20 cellular contexts compared by ENCODE assay signal in the genomic region with DNA sequence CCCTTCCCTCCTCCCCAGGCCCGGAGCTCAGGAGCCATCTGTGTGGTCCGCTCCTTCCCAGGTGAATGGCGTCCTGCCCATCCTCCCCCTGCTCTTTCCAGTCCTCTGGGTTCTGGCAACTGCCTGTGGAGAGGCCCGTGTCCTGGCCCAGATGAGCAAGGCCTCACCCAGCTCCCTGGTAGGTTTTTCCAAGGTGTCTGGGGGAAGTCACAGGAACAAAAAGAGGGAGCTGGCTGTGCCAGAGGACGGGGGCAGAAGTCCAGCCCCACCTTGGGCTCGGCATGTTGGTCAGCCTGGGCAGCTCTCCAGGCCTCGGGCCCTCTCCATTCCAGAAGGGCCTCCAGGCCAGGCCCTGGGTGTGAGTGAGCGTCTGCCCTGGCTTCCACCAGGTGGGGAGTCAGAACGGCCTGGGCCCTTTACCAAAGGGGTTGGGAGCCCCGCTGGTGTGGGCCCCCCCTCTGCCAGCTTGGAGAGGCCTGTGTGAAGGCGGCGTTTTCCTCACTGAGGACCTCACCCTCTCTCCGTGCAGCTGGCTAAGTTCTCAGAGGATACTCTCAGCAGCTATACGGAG. TPM values are rescaled to one million over a fixed set of nuclear protein-coding genes. Genes with fewer than 3 reads are reported as not detected.
DNase-seq lines count a peak whose midpoint lies in the region; ATAC-seq and TF ChIP-seq lines count a peak whose summit lies in the region.
"Had no signal": no experiment of that assay in that cellular context is flagged by ENCODE, and none has a peak within 500 bp of the region (broad histone marks: within the 10 kb centered on the region; RNA-seq: fewer than 3 reads in every experiment).

No MANE protein-coding gene starts in this region.

- H3K4me1 ChIP-seq in Peyer's patch (peaks cover 0 to 33% (median 6%) of the 10 kb centered on the region in 4 donors), gastrocnemius medialis (peaks cover 56 to 61% of the 10 kb centered on the region in 2 donors)

- peaks cover 10% of the 10 kb centered on the region for H3K36me3 Mint-ChIP-seq in chondrocyte (ENCODE audit: low read depth)
- peaks cover 10% of the 10 kb centered on the region for H3K36me3 Mint-ChIP-seq in activated T-helper 17 cell treated with anti-CD3 and anti-CD28 coated beads, Interleukin-2, amount 50 U/mL, for 72 hours (ENCODE audit: low read depth)
- H3K36me3 Mint-ChIP-seq: natural killer cell had no signal

- no peaks in the 10 kb centered on the region for H3K4me1 Mint-ChIP-seq in chondrocyte (ENCODE audit: low read depth)
- peaks cover 12% of the 10 kb centered on the region for H3K4me1 Mint-ChIP-seq in activated T-helper 17 cell treated with anti-CD3 and anti-CD28 coated beads, Interleukin-2, amount 50 U/mL, for 72 hours

- no peaks in the 10 kb centered on the region for H3K9me3 Mint-ChIP-seq in chondrocyte (ENCODE audit: low read depth)
- no peaks in the 10 kb centered on the region for H3K9me3 Mint-ChIP-seq in activated T-helper 17 cell treated with anti-CD3 and anti-CD28 coated beads, Interleukin-2, amount 50 U/mL, for 72 hours
- H3K9me3 Mint-ChIP-seq: activated B cell treated with CpG ODN at 0.5 μM for 24 hours; activated T-helper 1 cell treated with anti-CD3 and anti-CD28 coated beads, Interleukin-12 subunit alpha, Interleukin-12 subunit beta, Interleukin-2, Interleukin-4 antibody, amounts not matched to agents 30 ng/mL and 10 ng/mL and 1 ng/mL, durations not matched to agents 14 hours and 24 hours and 36 hours; natural killer cell had no signal

- H3K27ac ChIP-seq in Peyer's patch (peak overlapping the region in 3 of 4 donors; percentile 60 to 78 (median 71)), gastrocnemius medialis (peak overlapping the region; percentile 58 to 76 (median 72))
- H3K27ac ChIP-seq: PC-9, SK-N-MC had no signal

- H3K27ac Mint-ChIP-seq in chondrocyte (ENCODE audit: unreplicated experiment): no peak overlapping the region
- no peak overlapping the region for H3K27ac Mint-ChIP-seq in activated T-helper 17 cell treated with anti-CD3 and anti-CD28 coated beads, Interleukin-2, amount 50 U/mL, for 72 hours
- H3K27ac Mint-ChIP-seq: activated B cell treated with CpG ODN at 0.5 μM for 24 hours; activated T-helper 1 cell treated with anti-CD3 and anti-CD28 coated beads, Interleukin-12 subunit alpha, Interleukin-12 subunit beta, Interleukin-2, Interleukin-4 antibody, amounts not matched to agents 30 ng/mL and 10 ng/mL and 1 ng/mL, durations not matched to agents 14 hours and 24 hours and 36 hours; progenitor cell of endocrine pancreas had no signal

- H3K4me3 ChIP-seq in Peyer's patch (no peak overlapping the region), gastrocnemius medialis (no peak overlapping the region)
- H3K4me3 ChIP-seq: esophagus squamous epithelium, MG63, PC-9, SK-N-MC, thyroid gland had no signal

- in situ Hi-C loops in gastrocnemius medialis (cut with MboI; ENCODE audit: low sequenced_read_pairs in 4 of 4) (loop anchor here in 1 of 4 donors (10.0 kb wide), 1 partner anchor 55 kb away; no protein-coding TSS in a partner anchor), GM13977 (cut with MboI; ENCODE audit: low pct_unique_long_range_greater_than_20kb, low sequenced_read_pairs, unreplicated experiment) (no loop called here)

- H3K36me3 ChIP-seq in Peyer's patch (peaks cover 0 to 48% (median 0%) of the 10 kb centered on the region in 3 donors), gastrocnemius medialis (peaks cover 0 to 42% of the 10 kb centered on the region in 2 donors)
- H3K36me3 ChIP-seq: MG63 had no signal

- no peaks in the 10 kb centered on the region for H3K9me3 ChIP-seq in Peyer's patch
- H3K9me3 ChIP-seq in gastrocnemius medialis: no peaks in the 10 kb centered on the region
- H3K9me3 ChIP-seq: esophagus squamous epithelium, MG63, thyroid gland had no signal

- TF ChIP-seq POLR2A in Peyer's patch (IDR thresholded peaks at IDR 0.05) (peak in 1 of 2 donors; percentile 32), gastrocnemius medialis (IDR thresholded peaks at IDR 0.05) (no peak)

- intact Hi-C loops in gastrocnemius medialis (cut with DNase I; ENCODE audit: low total_unique reads): no loop called here

- no peak for TF ChIP-seq CTCF in Peyer's patch (IDR thresholded peaks at IDR 0.05)
- no peak for TF ChIP-seq CTCF in chondrocyte (IDR thresholded peaks at IDR 0.05)
- no peak for TF ChIP-seq CTCF in gastrocnemius medialis (IDR thresholded peaks at IDR 0.05 in 4 of 5, conservative IDR thresholded peaks at IDR 0.05 in 1 of 5)
- TF ChIP-seq CTCF in GM13977 (IDR thresholded peaks at IDR 0.05; ENCODE audit: extremely low read depth, insufficient read depth, missing control alignments): no peak

- peak in 2 of 3 donors; percentile 79 to 84 for DNase-seq in Peyer's patch
- DNase-seq in chondrocyte (ENCODE audit: low spot score): peak; percentile 63
- no peak for DNase-seq in left lobe of liver (ENCODE audit: low spot score)
- DNase-seq in gastrocnemius medialis: peak; percentile 26 to 74
- DNase-seq in GM13977 (ENCODE audit: low spot score): no peak
- no peak for DNase-seq in stimulated activated CD8-positive, alpha-beta memory T cell treated with anti-CD3 and anti-CD28 coated beads, Interleukin-4, amount 100 ng/mL, for 48 hours
- DNase-seq in T1000 (lab: John Stamatoyannopoulos, UW): no peak
- DNase-seq: activated B cell treated with CpG ODN at 0.5 μM for 24 hours; esophagus squamous epithelium; IMR-90; MG63; natural killer cell; NCI-H82; PC-9; stimulated activated CD4-positive, alpha-beta T cell treated with anti-CD3 and anti-CD28 coated beads, Interleukin-12 subunit alpha, Interleukin-12 subunit beta, amount 100 ng/mL, for 4 hours had no signal

- H3K27me3 ChIP-seq in Peyer's patch: no peaks in the 10 kb centered on the region
- no peaks in the 10 kb centered on the region for H3K27me3 ChIP-seq in gastrocnemius medialis
- H3K27me3 ChIP-seq: esophagus squamous epithelium, MG63, thyroid gland had no signal

- peak; percentile 75 for ATAC-seq in left lobe of liver
- ATAC-seq in gastrocnemius medialis: peak; percentile 42 to 61
- ATAC-seq in activated T-helper 17 cell treated with anti-CD3 and anti-CD28 coated beads, Interleukin-2, amount 50 U/mL, for 72 hours (replicated peaks): no peak
- ATAC-seq: natural killer cell had no signal

- H3K27me3 Mint-ChIP-seq in chondrocyte (ENCODE audit: low read depth): no peaks in the 10 kb centered on the region
- H3K27me3 Mint-ChIP-seq in activated T-helper 17 cell treated with anti-CD3 and anti-CD28 coated beads, Interleukin-2, amount 50 U/mL, for 72 hours: no peaks in the 10 kb centered on the region
- H3K27me3 Mint-ChIP-seq: activated B cell treated with CpG ODN at 0.5 μM for 24 hours, progenitor cell of endocrine pancreas had no signal

- no peak overlapping the region for H3K4me3 Mint-ChIP-seq in chondrocyte (ENCODE audit: unreplicated experiment)
- H3K4me3 Mint-ChIP-seq in activated T-helper 17 cell treated with anti-CD3 and anti-CD28 coated beads, Interleukin-2, amount 50 U/mL, for 72 hours: no peak overlapping the region
- H3K4me3 Mint-ChIP-seq: activated B cell treated with CpG ODN at 0.5 μM for 24 hours; activated T-helper 1 cell treated with anti-CD3 and anti-CD28 coated beads, Interleukin-12 subunit alpha, Interleukin-12 subunit beta, Interleukin-2, Interleukin-4 antibody, amounts not matched to agents 30 ng/mL and 10 ng/mL and 1 ng/mL, durations not matched to agents 14 hours and 24 hours and 36 hours had no signal

RNA-seq across cellular contexts. Expression of gene CASKIN2, which starts 25.1 kb away (rescaled TPM):
- 10 to 100 TPM; 12.4 to 24.0 (median 17.3) TPM for total RNA-seq in Peyer's patch
- 27.1 to 30.4 TPM (median 30.3 TPM) in 3 replicates for total RNA-seq in chondrocyte
- total RNA-seq in left lobe of liver: 26.4 TPM
- 10 to 100 TPM; 11.3 to 24.1 (median 16.8) TPM for total RNA-seq in gastrocnemius medialis
- 1 to 10 TPM; 2.9 to 5.4 TPM for total RNA-seq in activated T-helper 17 cell treated with anti-CD3 and anti-CD28 coated beads, Interleukin-2, amount 50 U/mL, for 72 hours

RNA-seq across cellular contexts. Expression of gene TSEN54, which starts 26.1 kb away (rescaled TPM):
- total RNA-seq in Peyer's patch: 10 to 100 TPM; 47.9 to 89.5 (median 80.0) TPM
- total RNA-seq in chondrocyte: 11.0 to 14.6 TPM (median 12.2 TPM) in 3 replicates
- 15.9 TPM for total RNA-seq in left lobe of liver
- 10 to 100 TPM; 15.4 to 31.2 (median 17.8) TPM for total RNA-seq in gastrocnemius medialis
- 10 to 100 TPM; 25.3 to 46.4 TPM for total RNA-seq in activated T-helper 17 cell treated with anti-CD3 and anti-CD28 coated beads, Interleukin-2, amount 50 U/mL, for 72 hours

RNA-seq across cellular contexts. Expression of gene TMEM94, which starts 33.8 kb away (rescaled TPM):
- total RNA-seq in Peyer's patch: 100 to 1,000 TPM; 114 to 340 (median 178) TPM
- total RNA-seq in chondrocyte: 45.6 to 52.3 TPM (median 49.5 TPM) in 3 replicates
- 43.5 TPM for total RNA-seq in left lobe of liver
- 10 to 100 TPM; 56.5 to 85.5 (median 60.0) TPM for total RNA-seq in gastrocnemius medialis
- total RNA-seq in activated T-helper 17 cell treated with anti-CD3 and anti-CD28 coated beads, Interleukin-2, amount 50 U/mL, for 72 hours: 10 to 100 TPM; 76.5 to 79.8 TPM

RNA-seq across cellular contexts. Expression of gene LLGL2, which starts 35.2 kb away (rescaled TPM):
- total RNA-seq in Peyer's patch (100 to 1,000 TPM; 221 to 563 (median 300) TPM), chondrocyte (1.4 to 1.8 TPM (median 1.5 TPM) in 3 replicates), left lobe of liver (90.6 TPM), gastrocnemius medialis (1 to 10 TPM in 3 of 4 donors, under 1 TPM in 1; 0.78 to 7.1 (median 1.4) TPM)
- 10 to 100 TPM; 16.7 to 24.1 TPM for total RNA-seq in activated T-helper 17 cell treated with anti-CD3 and anti-CD28 coated beads, Interleukin-2, amount 50 U/mL, for 72 hours

Comparison
In these comparisons a context has a peak if more than half of its experiments do, and no peak if none do; other contexts are left out.
1. DNase-seq: peak in Peyer's patch (2 of 3), chondrocyte (single experiment) and gastrocnemius medialis (2 of 2); none in left lobe of liver (single experiment), GM13977 (single experiment), stimulated activated CD8-positive, alpha-beta memory T cell treated with anti-CD3 and anti-CD28 coated beads, Interleukin-4, amount 100 ng/mL, for 48 hours (single experiment) and T1000 (single experiment).